In genomic region chr20:59518881-59519706, GRCh38 we compare ENCODE assay signal across 8 cellular contexts.
DNase-seq lines count a peak whose midpoint lies in the region; ATAC-seq and TF ChIP-seq lines count a peak whose summit lies in the region.

No MANE protein-coding gene starts in this region.

- ATAC-seq in HG03342 (IDR thresholded peaks at IDR 0.05; ENCODE audit: unreplicated experiment) (peak; percentile 74), left cardiac atrium (peak; percentile 34 to 67), HG03108 (IDR thresholded peaks at IDR 0.05; ENCODE audit: unreplicated experiment) (no peak)
- ATAC-seq in activated naive CD4-positive, alpha-beta T cell treated with anti-CD3 and anti-CD28 coated beads, Interleukin-2, amount 50 U/mL, for 72 hours: peak; percentile 48 to 59

- no peak overlapping the region for H3K27ac Mint-ChIP-seq in activated naive CD4-positive, alpha-beta T cell treated with anti-CD3 and anti-CD28 coated beads, Interleukin-2, amount 50 U/mL, for 72 hours

- no peak overlapping the region for H3K4me3 ChIP-seq in GM12865 (ENCODE audit: low read depth, low read length)

- no peaks in the 10 kb centered on the region for H3K36me3 Mint-ChIP-seq in activated naive CD4-positive, alpha-beta T cell treated with anti-CD3 and anti-CD28 coated beads, Interleukin-2, amount 50 U/mL, for 72 hours

- H3K9me3 Mint-ChIP-seq in activated naive CD4-positive, alpha-beta T cell treated with anti-CD3 and anti-CD28 coated beads, Interleukin-2, amount 50 U/mL, for 72 hours: no peaks in the 10 kb centered on the region

- TF ChIP-seq CTCF in GM12865 (IDR thresholded peaks at IDR 0.05; ENCODE audit: insufficient read depth, low read depth, low read length, missing control alignments): peak; percentile 82

- DNase-seq in AG08395 (ENCODE audit: low spot score) (peak; percentile 69), GM12865 (ENCODE audit: low read depth) (peak; percentile 64), NCI-H748 (lab: John Stamatoyannopoulos, UW; ENCODE audit: unreplicated experiment) (peak; percentile 68), left cardiac atrium (no peak), retina (peak; percentile 70)
- DNase-seq in activated naive CD4-positive, alpha-beta T cell treated with anti-CD3 and anti-CD28 coated beads, Interleukin-2, amount 50 U/mL, for 72 hours (ENCODE audit: low spot score in 2 of 2): no peak

- intact Hi-C loops in left cardiac atrium (cut with DNase I): no loop called here

Comparison
In these comparisons a context has a peak if more than half of its experiments do, and no peak if none do; other contexts are left out.
1. DNase-seq: peak in AG08395 (single experiment), GM12865 (single experiment), NCI-H748 (single experiment) and retina (single experiment); none in activated naive CD4-positive, alpha-beta T cell treated with anti-CD3 and anti-CD28 coated beads, Interleukin-2, amount 50 U/mL, for 72 hours (0 of 2) and left cardiac atrium (single experiment).